Comparison of ENCODE assay signal across 17 cellular contexts in genomic region chr12:120061815-120062214, GRCh38. TPM values are rescaled to one million over a fixed set of nuclear protein-coding genes. Genes with fewer than 3 reads are reported as not detected.
DNase-seq lines count a peak whose midpoint lies in the region; ATAC-seq and TF ChIP-seq lines count a peak whose summit lies in the region.
"Had no signal": no experiment of that assay in that cellular context is flagged by ENCODE, and none has a peak within 500 bp of the region (broad histone marks: within the 10 kb centered on the region; RNA-seq: fewer than 3 reads in every experiment).

No MANE protein-coding gene starts in this region.

- H3K27ac Mint-ChIP-seq in activated T-cell treated with anti-CD3 and anti-CD28 coated beads, Interleukin-2, amount 50 U/mL, for 72 hours = peak overlapping the region; percentile 56
- H3K27ac Mint-ChIP-seq in mesothelial cell of epicardium = peak overlapping the region; percentile 95
- H3K27ac Mint-ChIP-seq in natural killer cell treated with Interleukin-12 subunit alpha and Interleukin-12 subunit beta and Interleukin-15 and Interleukin-18, amount 100 ng/mL, for 72 hours = no peak overlapping the region
- H3K27ac Mint-ChIP-seq: B cell, HFFc6 had no signal

- no peak for ATAC-seq in activated T-cell treated with anti-CD3 and anti-CD28 coated beads, Interleukin-2, amount 50 U/mL, for 72 hours (replicated peaks in 1 of 2)
- no peak for ATAC-seq in GM18873 (IDR thresholded peaks at IDR 0.05; ENCODE audit: low FRiP score, unreplicated experiment)
- ATAC-seq in natural killer cell treated with Interleukin-12 subunit alpha and Interleukin-12 subunit beta and Interleukin-15 and Interleukin-18, amount 100 ng/mL, for 72 hours = no peak
- ATAC-seq: PC-3 had no signal

- H4K20me1 ChIP-seq in PC-9 (ENCODE audit: insufficient read depth) = no peaks in the 10 kb centered on the region

- H3K79me2 ChIP-seq in PC-9 (ENCODE audit: low read depth) = 0 out of 2 replicates have a peak, but pooled peaks cover 9% of the 10 kb centered on the region

- no peak overlapping the region for H3K4me3 ChIP-seq in PC-9

- peak overlapping the region; percentile 79 for H3K27ac ChIP-seq in PC-9

- H3K27me3 ChIP-seq in PC-9 (ENCODE audit: insufficient read depth, low read depth) = no peaks in the 10 kb centered on the region

- H3K27me3 Mint-ChIP-seq in activated T-cell treated with anti-CD3 and anti-CD28 coated beads, Interleukin-2, amount 50 U/mL, for 72 hours (ENCODE audit: low read depth) = no peaks in the 10 kb centered on the region
- no peaks in the 10 kb centered on the region for H3K27me3 Mint-ChIP-seq in mesothelial cell of epicardium (ENCODE audit: low read depth)
- H3K27me3 Mint-ChIP-seq in natural killer cell treated with Interleukin-12 subunit alpha and Interleukin-12 subunit beta and Interleukin-15 and Interleukin-18, amount 100 ng/mL, for 72 hours = no peaks in the 10 kb centered on the region
- H3K27me3 Mint-ChIP-seq: B cell had no signal

- no peak for DNase-seq in activated T-cell treated with anti-CD3 and anti-CD28 coated beads, Interleukin-2, amount 50 U/mL, for 72 hours
- no peak for DNase-seq in activated T-cell treated with anti-CD3 and anti-CD28 coated beads, Interleukin-2, amount 50 U/mL, for 1 hour
- DNase-seq in PC-9 = no peak
- peak; percentile 21 for DNase-seq in cerebellum (ENCODE audit: low spot score)
- DNase-seq in mesothelial cell of epicardium (ENCODE audit: low spot score in 2 of 2, unreplicated experiment in 2 of 2) = no peak
- no peak for DNase-seq in DMS 273 (lab: John Stamatoyannopoulos, UW; ENCODE audit: unreplicated experiment)
- DNase-seq in natural killer cell treated with Interleukin-12 subunit alpha and Interleukin-12 subunit beta and Interleukin-15 and Interleukin-18, amount 100 ng/mL, for 72 hours (ENCODE audit: low spot score) = no peak
- DNase-seq: GDM1, HFFc6, KG1, NCI-H1417, NCI-H187 treated with DMSO at 0.1 percent for 48 hours, NCI-H226, NCI-H524 treated with DMSO at 0.1 percent for 48 hours, PC-3 had no signal

- CTCF ChIA-PET in PC-9 (lab: Charles Lee) = no interaction called here

- no peaks in the 10 kb centered on the region for H3K9me3 Mint-ChIP-seq in activated T-cell treated with anti-CD3 and anti-CD28 coated beads, Interleukin-2, amount 50 U/mL, for 72 hours
- H3K9me3 Mint-ChIP-seq in mesothelial cell of epicardium = no peaks in the 10 kb centered on the region
- no peaks in the 10 kb centered on the region for H3K9me3 Mint-ChIP-seq in natural killer cell treated with Interleukin-12 subunit alpha and Interleukin-12 subunit beta and Interleukin-15 and Interleukin-18, amount 100 ng/mL, for 72 hours
- H3K9me3 Mint-ChIP-seq: HFFc6 had no signal

- H3K4me2 ChIP-seq in PC-9 = no peak overlapping the region

- BruUV-seq in PC-9 (replicated peaks; lab: Mats Ljungman, UMichigan) = no TSS peak

- no peaks in the 10 kb centered on the region for H3K9me3 ChIP-seq in PC-9 (ENCODE audit: insufficient read depth, low read depth)

- H3K36me3 Mint-ChIP-seq in activated T-cell treated with anti-CD3 and anti-CD28 coated beads, Interleukin-2, amount 50 U/mL, for 72 hours (ENCODE audit: insufficient read depth in 2 of 2) = peaks cover 2 to 21% of the 10 kb centered on the region in 2 donors
- no peaks in the 10 kb centered on the region for H3K36me3 Mint-ChIP-seq in mesothelial cell of epicardium
- H3K36me3 Mint-ChIP-seq in natural killer cell treated with Interleukin-12 subunit alpha and Interleukin-12 subunit beta and Interleukin-15 and Interleukin-18, amount 100 ng/mL, for 72 hours = no peaks in the 10 kb centered on the region

- no peak overlapping the region for H3K4me3 Mint-ChIP-seq in activated T-cell treated with anti-CD3 and anti-CD28 coated beads, Interleukin-2, amount 50 U/mL, for 72 hours
- no peak overlapping the region for H3K4me3 Mint-ChIP-seq in mesothelial cell of epicardium
- H3K4me3 Mint-ChIP-seq in natural killer cell treated with Interleukin-12 subunit alpha and Interleukin-12 subunit beta and Interleukin-15 and Interleukin-18, amount 100 ng/mL, for 72 hours = no peak overlapping the region
- H3K4me3 Mint-ChIP-seq: B cell, HFFc6 had no signal

- H2AFZ ChIP-seq in PC-9 = no peak overlapping the region

- no peak for TF ChIP-seq CTCF in PC-9 (conservative IDR thresholded peaks at IDR 0.05)
- TF ChIP-seq CTCF in mesothelial cell of epicardium (IDR thresholded peaks at IDR 0.05; ENCODE audit: unreplicated experiment) = no peak

- peaks cover 9% of the 10 kb centered on the region for H3K4me1 Mint-ChIP-seq in activated T-cell treated with anti-CD3 and anti-CD28 coated beads, Interleukin-2, amount 50 U/mL, for 72 hours (ENCODE audit: low read depth)
- peaks cover 45% of the 10 kb centered on the region for H3K4me1 Mint-ChIP-seq in mesothelial cell of epicardium
- H3K4me1 Mint-ChIP-seq in natural killer cell treated with Interleukin-12 subunit alpha and Interleukin-12 subunit beta and Interleukin-15 and Interleukin-18, amount 100 ng/mL, for 72 hours (ENCODE audit: low read depth in 2 of 2) = no peaks in the 10 kb centered on the region
- H3K4me1 Mint-ChIP-seq: B cell had no signal

- no peaks in the 10 kb centered on the region for H3K36me3 ChIP-seq in PC-9 (ENCODE audit: low read depth)

- POLR2A ChIA-PET in PC-9 (lab: Charles Lee; ENCODE audit: unreplicated experiment) = no interaction called here

- no peaks in the 10 kb centered on the region; the same call in 1 of the 2 replicates for H3K9me2 ChIP-seq in PC-9 (ENCODE audit: insufficient read depth)

- intact Hi-C loops in PC-9 (cut with micrococcal nuclease; ENCODE audit: unreplicated experiment) = no loop called here

- H3K4me1 ChIP-seq in PC-9 (replicated peaks; ENCODE audit: insufficient read depth) = peaks cover 76% of the 10 kb centered on the region

- H3F3A ChIP-seq in PC-9 (ENCODE audit: insufficient read depth, low read depth) = peaks cover 51% of the 10 kb centered on the region

RNA-seq across cellular contexts. Expression of gene RAB35, which starts 54.7 kb away (rescaled TPM):
- 10 to 100 TPM; 66.2 to 78.9 TPM for total RNA-seq in activated T-cell treated with anti-CD3 and anti-CD28 coated beads, Interleukin-2, amount 50 U/mL, for 72 hours
- total RNA-seq in PC-9 (2021) = 48.6 and 52.0 TPM in 2 replicates
- 21.5 TPM for total RNA-seq in cerebellum
- total RNA-seq in mesothelial cell of epicardium = 28.1 to 36.5 TPM (median 33.2 TPM) in 3 replicates
- total RNA-seq in natural killer cell treated with Interleukin-12 subunit alpha and Interleukin-12 subunit beta and Interleukin-15 and Interleukin-18, amount 100 ng/mL, for 72 hours = 10 to 100 TPM; 85.2 to 94.1 TPM

Comparison
In these comparisons a context has a peak if more than half of its experiments do, and no peak if none do; other contexts are left out.
1. H3K27ac Mint-ChIP-seq: peak in activated T-cell treated with anti-CD3 and anti-CD28 coated beads, Interleukin-2, amount 50 U/mL, for 72 hours (single experiment) and mesothelial cell of epicardium (single experiment); none in natural killer cell treated with Interleukin-12 subunit alpha and Interleukin-12 subunit beta and Interleukin-15 and Interleukin-18, amount 100 ng/mL, for 72 hours (0 of 2).